11 cellular contexts compared by ENCODE assay signal in the genomic region with DNA sequence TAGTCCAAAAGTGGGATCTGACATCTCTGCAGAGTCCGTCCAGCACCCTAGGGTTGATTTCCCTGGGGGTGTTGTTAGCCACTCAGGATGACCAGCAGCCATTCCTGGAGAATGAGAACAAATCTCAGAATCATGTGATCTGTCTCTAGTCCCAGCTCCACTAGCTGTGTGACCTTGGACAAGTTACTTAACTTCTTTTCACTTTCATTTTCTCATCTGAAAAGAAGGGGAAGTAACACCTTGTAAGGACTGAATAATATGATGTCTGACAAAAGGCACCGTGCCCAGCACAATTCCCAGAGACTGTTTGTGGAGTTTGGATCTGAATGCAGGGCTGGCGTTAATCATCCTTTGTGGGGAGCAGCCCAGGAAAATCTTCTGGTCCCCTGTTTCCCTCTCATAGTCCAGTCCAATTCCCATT. TPM values are rescaled to one million over a fixed set of nuclear protein-coding genes. Genes with fewer than 3 reads are reported as not detected.
DNase-seq lines count a peak whose midpoint lies in the region; ATAC-seq and TF ChIP-seq lines count a peak whose summit lies in the region.
"Had no signal": no experiment of that assay in that cellular context is flagged by ENCODE, and none has a peak within 500 bp of the region (broad histone marks: within the 10 kb centered on the region; RNA-seq: fewer than 3 reads in every experiment).

No MANE protein-coding gene starts in this region.

- H3K9me3 ChIP-seq in CD8-positive, alpha-beta memory T cell (ENCODE audit: low read length), result no peaks in the 10 kb centered on the region
- no peaks in the 10 kb centered on the region for H3K9me3 ChIP-seq in suprapubic skin

- no peak for DNase-seq in CD8-positive, alpha-beta memory T cell
- DNase-seq in central memory CD8-positive, alpha-beta T cell (ENCODE audit: low spot score in 2 of 2), result no peak
- no peak for DNase-seq in suprapubic skin (ENCODE audit: low spot score in 2 of 2)
- no peak for DNase-seq in NCI-H446 (lab: John Stamatoyannopoulos, UW)
- DNase-seq in stimulated activated CD4-positive, alpha-beta T cell treated with anti-CD3 and anti-CD28 coated beads, Interleukin-2, amount 100 ng/mL, for 24 hours, result no peak
- no peak for DNase-seq in activated T-cell treated with anti-CD3 and anti-CD28 coated beads, Interleukin-2, amount 50 U/mL, for 48 hours
- DNase-seq: effector CD4-positive, alpha-beta T cell; midbrain had no signal

- no peak for TF ChIP-seq EP300 in suprapubic skin (IDR thresholded peaks at IDR 0.05)

- H3K4me1 ChIP-seq in CD8-positive, alpha-beta memory T cell (ENCODE audit: insufficient read depth, low read length), result peaks cover 4% of the 10 kb centered on the region
- peaks cover 31% of the 10 kb centered on the region for H3K4me1 ChIP-seq in suprapubic skin

- H3K4me3 Mint-ChIP-seq in CD8-positive, alpha-beta memory T cell, result peak overlapping the region in 6 of 7 donors; percentile 38 to 73 (median 54)
- peak overlapping the region; percentile 67 for H3K4me3 Mint-ChIP-seq in central memory CD8-positive, alpha-beta T cell

- H3K36me3 Mint-ChIP-seq in CD8-positive, alpha-beta memory T cell, result no peaks in the 10 kb centered on the region
- no peaks in the 10 kb centered on the region for H3K36me3 Mint-ChIP-seq in central memory CD8-positive, alpha-beta T cell (ENCODE audit: insufficient read depth)

- H3K4me3 ChIP-seq in CD8-positive, alpha-beta memory T cell (ENCODE audit: low read length), result no peak overlapping the region
- H3K4me3 ChIP-seq in suprapubic skin, result no peak overlapping the region

- peaks cover 12 to 24% (median 16%) of the 10 kb centered on the region in 3 donors for H3K4me1 Mint-ChIP-seq in CD8-positive, alpha-beta memory T cell
- peaks cover 12% of the 10 kb centered on the region for H3K4me1 Mint-ChIP-seq in central memory CD8-positive, alpha-beta T cell

- ATAC-seq in GM19438 (IDR thresholded peaks at IDR 0.05; ENCODE audit: low read depth, unreplicated experiment) (peak; percentile 91), HG03135 (IDR thresholded peaks at IDR 0.05; ENCODE audit: unreplicated experiment) (peak; percentile 85)
- ATAC-seq in central memory CD8-positive, alpha-beta T cell (replicated peaks; ENCODE audit: extremely low read depth, poor library complexity, severe bottlenecking), result peak; percentile 87

- no peak for TF ChIP-seq CTCF in suprapubic skin (IDR thresholded peaks at IDR 0.05)

- peak overlapping the region in 6 of 8 donors; percentile 42 to 85 (median 59) for H3K27ac Mint-ChIP-seq in CD8-positive, alpha-beta memory T cell
- H3K27ac Mint-ChIP-seq in central memory CD8-positive, alpha-beta T cell (ENCODE audit: low read depth), result peak overlapping the region; percentile 87

- H3K27ac ChIP-seq in CD8-positive, alpha-beta memory T cell (ENCODE audit: low read depth, low read length), result no peak overlapping the region
- H3K27ac ChIP-seq in suprapubic skin, result no peak overlapping the region
- H3K27ac ChIP-seq: C4-2B had no signal

- CTCF ChIA-PET in CD8-positive, alpha-beta memory T cell (lab: Charles Lee), result interaction anchor here (2.6 kb wide), 1 partner anchor 15 kb away, joined by 8 read pairs; no protein-coding TSS in a partner anchor

- H3K27me3 Mint-ChIP-seq in CD8-positive, alpha-beta memory T cell, result peaks cover 0 to 5% of the 10 kb centered on the region in 2 donors
- H3K27me3 Mint-ChIP-seq in central memory CD8-positive, alpha-beta T cell, result no peaks in the 10 kb centered on the region

- H3K36me3 ChIP-seq in CD8-positive, alpha-beta memory T cell (ENCODE audit: insufficient read depth, low read length), result no peaks in the 10 kb centered on the region
- no peaks in the 10 kb centered on the region for H3K36me3 ChIP-seq in suprapubic skin

- TF ChIP-seq POLR2A in suprapubic skin (IDR thresholded peaks at IDR 0.05), result no peak

- no peaks in the 10 kb centered on the region for H3K27me3 ChIP-seq in CD8-positive, alpha-beta memory T cell (ENCODE audit: insufficient read depth, low read length, poor library complexity, severe bottlenecking)
- no peaks in the 10 kb centered on the region for H3K27me3 ChIP-seq in suprapubic skin

- POLR2A ChIA-PET in CD8-positive, alpha-beta memory T cell (lab: Charles Lee), result no interaction called here

- no peaks in the 10 kb centered on the region for H3K9me3 Mint-ChIP-seq in CD8-positive, alpha-beta memory T cell
- no peaks in the 10 kb centered on the region for H3K9me3 Mint-ChIP-seq in central memory CD8-positive, alpha-beta T cell

- 73% methylated on average over 3 of the region's 3 CpGs for WGBS in suprapubic skin

RNA-seq across cellular contexts. Expression of a gene that starts 44.2 kb away (rescaled TPM):
- total RNA-seq in CD8-positive, alpha-beta memory T cell, result 1 to 10 TPM; 4.9 to 6.2 TPM
- 4.9 TPM for polyA plus RNA-seq in CD8-positive, alpha-beta memory T cell
- 100 to 1,000 TPM in 1 of 4 donors, 10 to 100 TPM in 3; 42.9 to 103 (median 58.0) TPM for total RNA-seq in suprapubic skin

Comparison
In these comparisons a context has a peak if more than half of its experiments do, and no peak if none do; other contexts are left out.
1. RNA of a gene that starts 44.2 kb away (total RNA-seq): 42.9 to 103 TPM in suprapubic skin; 4.9 to 6.2 TPM in CD8-positive, alpha-beta memory T cell; every median in the first group is over 4 times any median in the second.
2. Peak in every context shown above with its lines, with median percentiles within 50 percentile points of each other: ATAC-seq.